Comparison of ENCODE assay signal across 8 cellular contexts in genomic region chrX:20140410-20140809, GRCh38. TPM values are rescaled to one million over a fixed set of nuclear protein-coding genes. Genes with fewer than 3 reads are reported as not detected.
DNase-seq lines count a peak whose midpoint lies in the region; ATAC-seq, FAIRE-seq and TF ChIP-seq lines count a peak whose summit lies in the region.

No MANE protein-coding gene starts in this region.

- H4K8ac ChIP-seq in mesendoderm (ENCODE audit: low read depth, low read length), result no peak overlapping the region

- no peak for TF ChIP-seq RAD21 in A549 (conservative IDR thresholded peaks at IDR 0.05 in 1 of 2, IDR thresholded peaks at IDR 0.05 in 1 of 2)

- no peak overlapping the region for H3K18ac ChIP-seq in mesendoderm (ENCODE audit: low read length)

- H3K9me3 Mint-ChIP-seq in HFFc6, result no peaks in the 10 kb centered on the region

- H3K4me3 ChIP-seq in A549 (peak overlapping the region; percentile 99), adipocyte (ENCODE audit: low read length) (peak overlapping the region; percentile 90), mesendoderm (ENCODE audit: low read length) (peak overlapping the region; percentile 31)

- H3K79me2 ChIP-seq in mesendoderm (ENCODE audit: control insufficient read depth, insufficient read depth, low read length), result peaks cover 31% of the 10 kb centered on the region

- ATAC-seq in A549 (no peak), HG02973 (IDR thresholded peaks at IDR 0.05; ENCODE audit: unreplicated experiment) (no peak)

- no peak for FAIRE-seq in A549 (lab: Jason Lieb, UNC)

- H3K36me3 ChIP-seq in adipocyte (ENCODE audit: control insufficient read depth, insufficient read depth, low read length, severe bottlenecking) (peaks cover 37% of the 10 kb centered on the region), mesendoderm (ENCODE audit: control insufficient read depth, insufficient read depth, low read length) (peaks cover 2% of the 10 kb centered on the region)

- CTCF ChIA-PET in A549 (lab: Yijun Ruan, JAX), result interaction anchor here (1.0 kb wide), 1 partner anchor 117 kb away, joined by 3 read pairs; no protein-coding TSS in a partner anchor

- H3K27me3 ChIP-seq in adipocyte (replicated peaks; ENCODE audit: control insufficient read depth, insufficient read depth, low read length) (no peaks in the 10 kb centered on the region), mesendoderm (ENCODE audit: insufficient read depth, low read length, poor library complexity) (no peaks in the 10 kb centered on the region)

- no peak overlapping the region for H2AK5ac ChIP-seq in mesendoderm (ENCODE audit: low read length)

- H3K4me2 ChIP-seq in A549 (peak overlapping the region; percentile 82), mesendoderm (ENCODE audit: low read length) (peak overlapping the region; percentile 29)

- peak overlapping the region; percentile 79 for H3K27ac Mint-ChIP-seq in HFFc6

- H2BK5ac ChIP-seq in mesendoderm (ENCODE audit: low read length), result no peak overlapping the region

- H4K5ac ChIP-seq in mesendoderm (ENCODE audit: low read length), result no peak overlapping the region

- H3K4me1 ChIP-seq in A549, result peaks cover 40% of the 10 kb centered on the region
- H3K4me1 ChIP-seq in adipocyte (ENCODE audit: control insufficient read depth, insufficient read depth, low read length), result peaks cover 24% of the 10 kb centered on the region
- H3K4me1 ChIP-seq in mesendoderm (ENCODE audit: control insufficient read depth, low read depth, low read length), result no peaks in the 10 kb centered on the region

- H3K4ac ChIP-seq in mesendoderm (ENCODE audit: low read depth, low read length), result no peak overlapping the region

- WGBS in A549 (ENCODE audit: missing lambda C conversion rate), result 5% methylated on average over 3 of the region's 3 CpGs
- WGBS in mesendoderm (ENCODE audit: extremely low coverage, insufficient coverage, low lambda C conversion rate), result no CpG with 5 or more reads among the region's 3 CpGs

- H3K36me3 Mint-ChIP-seq in HFFc6 (ENCODE audit: low read depth), result peaks cover 23% of the 10 kb centered on the region

- H3K4me1 Mint-ChIP-seq in HFFc6 (ENCODE audit: low read depth), result peaks cover 35% of the 10 kb centered on the region

- H3K9ac ChIP-seq in adipocyte (ENCODE audit: low read length), result peak overlapping the region; percentile 89
- H3K9ac ChIP-seq in mesendoderm (ENCODE audit: low read length), result peak overlapping the region; percentile 49

- no peak overlapping the region for H2BK15ac ChIP-seq in mesendoderm (replicated peaks; ENCODE audit: low read depth)

- TF ChIP-seq POLR2A in A549 (IDR thresholded peaks at IDR 0.05; ENCODE audit: low read length), result no peak

- no peak for TF ChIP-seq EP300 in A549 (IDR thresholded peaks at IDR 0.05)

- DNase-seq in A549 (ENCODE audit: low read depth in 1 of 2, low spot score in 1 of 2) (no peak), HFFc6 (no peak), adipocyte (ENCODE audit: low read depth) (no peak), mesendoderm (no peak), KG1 (lab: John Stamatoyannopoulos, UW) (no peak), DMS79 (lab: John Stamatoyannopoulos, UW) (no peak), NCI-H2107 (lab: John Stamatoyannopoulos, UW) (no peak)

- H3K27me3 Mint-ChIP-seq in HFFc6 (ENCODE audit: insufficient read depth), result no peaks in the 10 kb centered on the region; the same call in 1 of the 2 replicates

- H3K79me1 ChIP-seq in mesendoderm (ENCODE audit: low read length), result no peaks in the 10 kb centered on the region

- peak overlapping the region; percentile 37 to 95; a peak in 4 of 6 replicates for H3K27ac ChIP-seq in A549
- no peak overlapping the region for H3K27ac ChIP-seq in mesendoderm (ENCODE audit: low read depth, low read length)

- POLR2A ChIA-PET in A549 (lab: Yijun Ruan, JAX), result interaction anchor here (1.9 kb wide), 1 partner anchor 8 kb away, joined by 7 read pairs; no protein-coding TSS in a partner anchor

- no peak overlapping the region for H3K56ac ChIP-seq in mesendoderm (ENCODE audit: low read length)

- H3K9me3 ChIP-seq in A549 (no peaks in the 10 kb centered on the region), adipocyte (ENCODE audit: control insufficient read depth, low read length) (no peaks in the 10 kb centered on the region)

- H3K4me3 Mint-ChIP-seq in HFFc6, result peak overlapping the region; percentile 90

- no peak overlapping the region for H3K23ac ChIP-seq in mesendoderm (ENCODE audit: low read length)

- TF ChIP-seq CTCF in A549 (IDR thresholded peaks at IDR 0.05) (no peak), HFFc6 (IDR thresholded peaks at IDR 0.05) (no peak)

- H2BK120ac ChIP-seq in mesendoderm (ENCODE audit: low read depth, low read length), result no peak overlapping the region

TF ChIP-seq in A549, 52 proteins besides CTCF, POLR2A, EP300 and RAD21:
- TF ChIP-seq USF2 (IDR thresholded peaks at IDR 0.05) (no peak), HOXB13 (CRISPR knock-in tag; IDR thresholded peaks at IDR 0.05; ENCODE audit: low read depth) (no peak), E2F6 (IDR thresholded peaks at IDR 0.05; ENCODE audit: borderline replicate concordance, low read depth) (no peak), CHD2 (IDR thresholded peaks at IDR 0.05; ENCODE audit: low read length, partially characterized antibody) (no peak), CBX8 (IDR thresholded peaks at IDR 0.05) (no peak), RNF2 (IDR thresholded peaks at IDR 0.05; ENCODE audit: borderline replicate concordance, low read depth) (no peak), ATOH8 (CRISPR knock-in tag; IDR thresholded peaks at IDR 0.05; ENCODE audit: low read depth) (no peak)

RNA-seq across cellular contexts. Expression of gene EIF1AX, which starts 1.2 kb away (rescaled TPM):
- 112 and 203 TPM in 2 replicates for polyA plus RNA-seq in A549 (2011; rRNA removed)
- polyA plus RNA-seq in A549 (2012; cell fraction: cytosol; rRNA removed), result 20.3 and 26.1 TPM in 2 replicates
- 8.5 and 15.0 TPM in 2 replicates for polyA plus RNA-seq in A549 (2012; cell fraction: nucleus; rRNA removed)
- 127 to 134 TPM (median 128 TPM) in 3 replicates for polyA plus RNA-seq in A549 (2017; fragmentation: RNase III; extraction: RNeasy Plus Mini Kit Qiagen cat#74134 plus additional on column Dnase treatment)
- polyA minus RNA-seq in A549 (2011; rRNA and poly(A)+ RNA removed), result 16.1 and 16.4 TPM in 2 replicates
- total RNA-seq in HFFc6 (2021; fragmentation: NEBNext Ultra II Directional; extraction: Animal tissue kit (Norgen Biotek cat#: 25700)), result 100 to 1,000 TPM; 108 to 148 (median 119) TPM
- 103 TPM for polyA plus RNA-seq in mesendoderm (2013, experiment 1 of 2)
- 103 TPM for polyA plus RNA-seq in mesendoderm (2013, experiment 2 of 2)

RNA-seq across cellular contexts. Expression of gene MAP7D2, which starts 23.7 kb away (rescaled TPM):
- 10.1 and 11.6 TPM in 2 replicates for polyA plus RNA-seq in A549 (2011; rRNA removed)
- polyA plus RNA-seq in A549 (2012; cell fraction: cytosol; rRNA removed), result 6.4 and 7.6 TPM in 2 replicates
- 6.1 and 8.0 TPM in 2 replicates for polyA plus RNA-seq in A549 (2012; cell fraction: nucleus; rRNA removed)
- polyA plus RNA-seq in A549 (2017; fragmentation: RNase III; extraction: RNeasy Plus Mini Kit Qiagen cat#74134 plus additional on column Dnase treatment), result 9.4 to 10.1 TPM (median 10.1 TPM) in 3 replicates
- polyA minus RNA-seq in A549 (2011; rRNA and poly(A)+ RNA removed), result 3.6 and 4.1 TPM in 2 replicates
- under 1 TPM in 5 of 6 experiments, not detected in 1; 0.05 to 0.47 (median 0.20) TPM for total RNA-seq in HFFc6 (2021; fragmentation: NEBNext Ultra II Directional; extraction: Animal tissue kit (Norgen Biotek cat#: 25700))
- 0.79 TPM for polyA plus RNA-seq in mesendoderm (2013, experiment 1 of 2)
- polyA plus RNA-seq in mesendoderm (2013, experiment 2 of 2), result 0.85 TPM

Comparison
In these comparisons a context has a peak if more than half of its experiments do, and no peak if none do; other contexts are left out.
1. H3K4me3 ChIP-seq: peak in every context shown above with its lines; median percentile 99 in A549; 90 in adipocyte; 31 in mesendoderm.